ENCODE assay signal across 2 cellular contexts in genomic region chr1:42975561-42976225, GRCh38.
TF ChIP-seq lines count a peak whose summit lies in the region.

No MANE protein-coding gene starts in this region.

TF ChIP-seq in HEK293, 187 proteins besides CTCF, POLR2A, EP300 and RAD21:
- TF ChIP-seq ZNF274 (IDR thresholded peaks at IDR 0.05; ENCODE audit: low read length) = no peak
- no peak for TF ChIP-seq ZNF274 (tag by site-specific recombination; IDR thresholded peaks at IDR 0.05; ENCODE audit: borderline replicate concordance)
- TF ChIP-seq ZNF513 (tag by site-specific recombination; IDR thresholded peaks at IDR 0.05) = peak; percentile 94

TF ChIP-seq in K562, 482 proteins besides CTCF, POLR2A, EP300 and RAD21 (continued from another document):
- TF ChIP-seq, protein P1, sequence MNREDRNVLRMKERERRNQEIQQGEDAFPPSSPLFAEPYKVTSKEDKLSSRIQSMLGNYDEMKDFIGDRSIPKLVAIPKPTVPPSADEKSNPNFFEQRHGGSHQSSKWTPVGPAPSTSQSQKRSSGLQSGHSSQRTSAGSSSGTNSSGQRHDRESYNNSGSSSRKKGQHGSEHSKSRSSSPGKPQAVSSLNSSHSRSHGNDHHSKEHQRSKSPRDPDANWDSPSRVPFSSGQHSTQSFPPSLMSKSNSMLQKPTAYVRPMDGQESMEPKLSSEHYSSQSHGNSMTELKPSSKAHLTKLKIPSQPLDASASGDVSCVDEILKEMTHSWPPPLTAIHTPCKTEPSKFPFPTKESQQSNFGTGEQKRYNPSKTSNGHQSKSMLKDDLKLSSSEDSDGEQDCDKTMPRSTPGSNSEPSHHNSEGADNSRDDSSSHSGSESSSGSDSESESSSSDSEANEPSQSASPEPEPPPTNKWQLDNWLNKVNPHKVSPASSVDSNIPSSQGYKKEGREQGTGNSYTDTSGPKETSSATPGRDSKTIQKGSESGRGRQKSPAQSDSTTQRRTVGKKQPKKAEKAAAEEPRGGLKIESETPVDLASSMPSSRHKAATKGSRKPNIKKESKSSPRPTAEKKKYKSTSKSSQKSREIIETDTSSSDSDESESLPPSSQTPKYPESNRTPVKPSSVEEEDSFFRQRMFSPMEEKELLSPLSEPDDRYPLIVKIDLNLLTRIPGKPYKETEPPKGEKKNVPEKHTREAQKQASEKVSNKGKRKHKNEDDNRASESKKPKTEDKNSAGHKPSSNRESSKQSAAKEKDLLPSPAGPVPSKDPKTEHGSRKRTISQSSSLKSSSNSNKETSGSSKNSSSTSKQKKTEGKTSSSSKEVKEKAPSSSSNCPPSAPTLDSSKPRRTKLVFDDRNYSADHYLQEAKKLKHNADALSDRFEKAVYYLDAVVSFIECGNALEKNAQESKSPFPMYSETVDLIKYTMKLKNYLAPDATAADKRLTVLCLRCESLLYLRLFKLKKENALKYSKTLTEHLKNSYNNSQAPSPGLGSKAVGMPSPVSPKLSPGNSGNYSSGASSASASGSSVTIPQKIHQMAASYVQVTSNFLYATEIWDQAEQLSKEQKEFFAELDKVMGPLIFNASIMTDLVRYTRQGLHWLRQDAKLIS (CRISPR knock-in tag; IDR thresholded peaks at IDR 0.05) = no peak
- TF ChIP-seq ZFP36 (IDR thresholded peaks at IDR 0.05; ENCODE audit: low read depth, low read length, partially characterized antibody) (peak; percentile 23), TEAD4 (IDR thresholded peaks at IDR 0.05; ENCODE audit: low read length) (no peak), TEAD4 (CRISPR knock-in tag; IDR thresholded peaks at IDR 0.05; ENCODE audit: borderline replicate concordance) (no peak), SREBF1 (IDR thresholded peaks at IDR 0.05; ENCODE audit: borderline replicate concordance, low read depth, low read length) (no peak), ZNF57 (CRISPR knock-in tag; IDR thresholded peaks at IDR 0.05) (no peak), ZNF639 (CRISPR knock-in tag; conservative IDR thresholded peaks at IDR 0.05 in 1 of 2, IDR thresholded peaks at IDR 0.05 in 1 of 2) (no peak)
